ENCODE assay signal across 8 cellular contexts in the genomic region with DNA sequence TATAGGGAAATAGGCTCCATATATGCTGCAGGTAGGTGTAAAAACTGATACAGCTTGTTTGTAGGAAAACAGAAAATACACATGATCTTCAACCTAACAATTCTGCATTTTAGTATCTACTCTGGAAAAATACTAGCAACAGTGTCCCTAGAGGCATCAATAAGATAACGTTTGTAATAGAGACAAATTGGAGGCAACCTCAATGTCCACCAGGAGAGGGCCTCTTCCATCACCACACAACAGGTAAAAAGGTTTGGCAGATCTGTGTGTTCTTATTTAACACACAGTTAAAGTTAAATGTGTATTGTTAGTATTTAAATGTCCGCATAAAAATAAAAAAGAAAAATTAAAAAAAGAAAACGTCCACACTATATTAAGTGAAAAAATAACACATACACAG. TPM values are rescaled to one million over a fixed set of nuclear protein-coding genes. Genes with fewer than 3 reads are reported as not detected.
DNase-seq lines count a peak whose midpoint lies in the region; ATAC-seq and TF ChIP-seq lines count a peak whose summit lies in the region.

No MANE protein-coding gene starts in this region.

- H3K4me3 ChIP-seq in GM12865 (ENCODE audit: low read depth, low read length) (no peak overlapping the region), NT2/D1 (ENCODE audit: insufficient read length, low read depth) (no peak overlapping the region), endodermal cell (ENCODE audit: low read length) (no peak overlapping the region)

- H3K9ac ChIP-seq in NT2/D1 (ENCODE audit: insufficient read length, low read depth) (no peak overlapping the region), endodermal cell (ENCODE audit: extremely low read depth, low read length, poor library complexity, severe bottlenecking) (no peak overlapping the region)

- no peak overlapping the region for H3K4me3 Mint-ChIP-seq in endodermal cell

- no peaks in the 10 kb centered on the region for H3K9me3 Mint-ChIP-seq in endodermal cell

- no peak overlapping the region for H3K27ac Mint-ChIP-seq in endodermal cell

- H3K36me3 Mint-ChIP-seq in endodermal cell (ENCODE audit: low read depth): peaks cover 30% of the 10 kb centered on the region

- H3K36me3 ChIP-seq in NT2/D1 (ENCODE audit: insufficient read depth, insufficient read length, low read length) (peaks cover 81% of the 10 kb centered on the region), endodermal cell (ENCODE audit: control insufficient read depth, insufficient read depth, low read length) (peaks cover 47% of the 10 kb centered on the region)

- peak; percentile 48 for TF ChIP-seq CTCF in GM12865 (IDR thresholded peaks at IDR 0.05; ENCODE audit: insufficient read depth, low read depth, low read length, missing control alignments)
- peak; percentile 83 for TF ChIP-seq CTCF in endodermal cell (conservative IDR thresholded peaks at IDR 0.05)

- H3K27ac ChIP-seq in endodermal cell (ENCODE audit: low read depth, low read length): no peak overlapping the region

- H3K4me1 ChIP-seq in NT2/D1 (ENCODE audit: insufficient read depth, insufficient read length): peaks cover 2% of the 10 kb centered on the region
- peaks cover 4% of the 10 kb centered on the region for H3K4me1 ChIP-seq in endodermal cell (ENCODE audit: control insufficient read depth, insufficient read depth, low read length)

- 39% methylated on average over 1 of the region's 3 CpGs; no CpG with 5 or more reads in 1 of the 2 experiments for WGBS in endodermal cell (ENCODE audit: insufficient coverage in 1 of 2, insufficient read length in 1 of 2), 2 experiments

- peaks cover 12% of the 10 kb centered on the region for H3K4me1 Mint-ChIP-seq in endodermal cell

- DNase-seq in AG08396 (ENCODE audit: low spot score) (peak; percentile 34), GM12865 (ENCODE audit: low read depth) (peak; percentile 65), NT2/D1 (ENCODE audit: low read depth, low spot score) (peak; percentile 51), endodermal cell (peak; percentile 56), KG1 (lab: John Stamatoyannopoulos, UW) (no peak), superior temporal gyrus (ENCODE audit: extremely low spot score) (no peak)
- DNase-seq in activated CD4-positive, alpha-beta T cell treated with anti-CD3 and anti-CD28 coated beads for 48 hours: no peak

- ATAC-seq in HG03025 (IDR thresholded peaks at IDR 0.05; ENCODE audit: low FRiP score, unreplicated experiment): no peak

- H3K9me3 ChIP-seq in NT2/D1 (ENCODE audit: insufficient read depth, low read length): no peaks in the 10 kb centered on the region
- H3K9me3 ChIP-seq in endodermal cell (ENCODE audit: control insufficient read depth, low read length): no peaks in the 10 kb centered on the region

- no peaks in the 10 kb centered on the region for H3K27me3 ChIP-seq in NT2/D1 (ENCODE audit: insufficient read depth, insufficient read length)
- no peaks in the 10 kb centered on the region for H3K27me3 ChIP-seq in endodermal cell (ENCODE audit: control insufficient read depth, insufficient read depth, low read length, poor library complexity, severe bottlenecking)

- H3K27me3 Mint-ChIP-seq in endodermal cell (ENCODE audit: insufficient read depth): no peaks in the 10 kb centered on the region

RNA-seq across cellular contexts. Expression of a gene that starts 5.4 kb away (rescaled TPM):
- 10 to 100 TPM; 38.3 to 41.9 TPM for total RNA-seq in endodermal cell
- 47.9 TPM for polyA plus RNA-seq in endodermal cell (2013, experiment 1 of 2)
- polyA plus RNA-seq in endodermal cell (2013, experiment 2 of 2): 42.1 TPM

RNA-seq across cellular contexts. Expression of a gene that starts 28.5 kb away (rescaled TPM):
- 10 to 100 TPM in 1 of 2 donors, 1 to 10 TPM in 1; 9.0 to 13.5 TPM for total RNA-seq in endodermal cell
- polyA plus RNA-seq in endodermal cell (2013, experiment 1 of 2): 10.0 TPM
- polyA plus RNA-seq in endodermal cell (2013, experiment 2 of 2): 10.5 TPM

Comparison
In these comparisons a context has a peak if more than half of its experiments do, and no peak if none do; other contexts are left out.
1. DNase-seq: peak in AG08396 (single experiment), GM12865 (single experiment), NT2/D1 (single experiment) and endodermal cell (single experiment); none in KG1 (single experiment), superior temporal gyrus (single experiment) and activated CD4-positive, alpha-beta T cell treated with anti-CD3 and anti-CD28 coated beads for 48 hours (single experiment).